22 cellular contexts compared by ENCODE assay signal in the genomic region with DNA sequence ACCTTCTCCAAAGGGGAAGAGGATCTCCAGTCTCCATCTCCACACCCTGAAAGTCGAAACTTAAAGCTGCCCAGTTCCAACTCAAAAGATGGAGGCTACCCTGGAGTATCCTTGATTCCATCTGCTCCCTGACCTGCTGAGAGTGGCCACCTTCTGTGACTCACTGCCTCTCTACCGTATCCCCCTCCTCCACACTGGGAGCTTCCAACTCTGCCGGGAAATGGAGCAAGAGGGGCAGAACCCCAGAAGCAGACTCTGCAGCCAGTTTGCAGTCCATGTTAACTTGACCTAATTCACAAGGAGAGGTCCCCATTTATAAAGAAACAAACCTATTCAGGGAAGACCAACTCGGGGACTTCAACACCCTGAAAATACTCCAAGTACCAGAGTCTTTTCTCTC. TPM values are rescaled to one million over a fixed set of nuclear protein-coding genes. Genes with fewer than 3 reads are reported as not detected.
DNase-seq lines count a peak whose midpoint lies in the region; ATAC-seq, FAIRE-seq and TF ChIP-seq lines count a peak whose summit lies in the region.
"Had no signal": no experiment of that assay in that cellular context is flagged by ENCODE, and none has a peak within 500 bp of the region (broad histone marks: within the 10 kb centered on the region; RNA-seq: fewer than 3 reads in every experiment).

No MANE protein-coding gene starts in this region.

- H3K4me2 ChIP-seq in Loucy (ENCODE audit: low read depth, low read length, poor library complexity, severe bottlenecking): no peak overlapping the region
- no peak overlapping the region; the same call in 1 of the 2 replicates for H3K4me2 ChIP-seq in K562 (ENCODE audit: insufficient read depth, low read length)
- H3K4me2 ChIP-seq: SK-N-SH had no signal

- no peaks in the 10 kb centered on the region for H3K36me3 Mint-ChIP-seq in activated naive CD4-positive, alpha-beta T cell treated with anti-CD3 and anti-CD28 coated beads, Interleukin-2, amount 10 ng/mL, durations not matched to agents 7 days and 5 days

- H3K27me3 ChIP-seq in Loucy (ENCODE audit: insufficient read depth, low read length, poor library complexity, severe bottlenecking) (no peaks in the 10 kb centered on the region), K562 (ENCODE audit: control insufficient read depth in 2 of 2, insufficient read depth in 2 of 2, low read length in 2 of 2) (no peaks in the 10 kb centered on the region), layer of hippocampus (ENCODE audit: control insufficient read depth, insufficient read depth, low read length) (no peaks in the 10 kb centered on the region)

- no peaks in the 10 kb centered on the region for H4K20me1 ChIP-seq in Loucy (ENCODE audit: insufficient read depth, low read length, poor library complexity, severe bottlenecking)
- H4K20me1 ChIP-seq in K562 (replicated peaks; ENCODE audit: control insufficient read depth, insufficient read depth, low read length): no peaks in the 10 kb centered on the region

- H3K9me2 ChIP-seq in Loucy (replicated peaks; ENCODE audit: low read depth, low read length): no peaks in the 10 kb centered on the region
- H3K9me2 ChIP-seq: SK-N-SH had no signal

- BruUV-seq in K562 (replicated peaks; lab: Mats Ljungman, UMichigan): no TSS peak

- no peak for TF ChIP-seq EP300 in K562 (IDR thresholded peaks at IDR 0.05; ENCODE audit: low read length)

- H3K9ac ChIP-seq in Loucy (ENCODE audit: low read depth, low read length, poor library complexity, severe bottlenecking) (no peak overlapping the region), K562 (ENCODE audit: insufficient read depth in 1 of 2, low read depth in 2 of 2, low read length in 2 of 2) (no peak overlapping the region)
- H3K9ac ChIP-seq: SK-N-SH had no signal

- H3K9me1 ChIP-seq in K562 (ENCODE audit: control insufficient read depth, insufficient read depth, low read length): no peaks in the 10 kb centered on the region

- H3K4me1 ChIP-seq in Loucy (ENCODE audit: insufficient read depth, low read length, poor library complexity, severe bottlenecking) (peaks cover 9% of the 10 kb centered on the region), K562 (replicated peaks in 1 of 2; ENCODE audit: control insufficient read depth in 2 of 2, insufficient read depth in 2 of 2, low read length in 2 of 2) (peaks cover 14 to 33% of the 10 kb centered on the region in 2 experiments)

- DNase-seq in K562 (ENCODE audit: extremely low read depth in 1 of 4, low spot score in 3 of 4) (no peak), putamen (ENCODE audit: low spot score) (peak; percentile 60), DMS79 (lab: John Stamatoyannopoulos, UW) (no peak)
- no peak for DNase-seq in stimulated activated CD4-positive, alpha-beta T cell treated with anti-CD3 and anti-CD28 coated beads, Interleukin-4, amount 100 ng/mL, for 1 hour
- no peak for DNase-seq in activated naive CD4-positive, alpha-beta T cell treated with anti-CD3 and anti-CD28 coated beads, Interleukin-2, amount 10 ng/mL, durations not matched to agents 7 days and 5 days
- DNase-seq: ACHN, AML-193, COR-L47, KBM-7, NCI-H1417, NCI-H187 treated with DMSO at 0.1 percent for 48 hours, NCI-H2227 treated with DMSO at 0.1 percent for 48 hours, NCI-H510A treated with DMSO at 0.1 percent for 48 hours, NCI-H82, RPMI8226, SHP77 treated with DMSO at 0.1 percent for 48 hours, SK-N-SH had no signal

- TF ChIP-seq CTCF in Loucy (conservative IDR thresholded peaks at IDR 0.05; ENCODE audit: low read length) (no peak), K562 (IDR thresholded peaks at IDR 0.05 in 2 of 3, conservative IDR thresholded peaks at IDR 0.05 in 1 of 3; ENCODE audit: insufficient read depth in 2 of 3, low read depth in 1 of 3, low read length in 3 of 3) (no peak)

- no peaks in the 10 kb centered on the region for H3F3A ChIP-seq in Loucy (ENCODE audit: low read depth)

- no peak overlapping the region for H3K4me3 Mint-ChIP-seq in activated naive CD4-positive, alpha-beta T cell treated with anti-CD3 and anti-CD28 coated beads, Interleukin-2, amount 10 ng/mL, durations not matched to agents 7 days and 5 days

- H3K79me2 ChIP-seq in Loucy (ENCODE audit: insufficient read depth, low read length) (no peaks in the 10 kb centered on the region), K562 (ENCODE audit: control insufficient read depth, insufficient read depth, low read length) (no peaks in the 10 kb centered on the region)

- H2AFZ ChIP-seq in Loucy (ENCODE audit: low read length) (peak overlapping the region; percentile 8; the same call in 1 of the 2 replicates), K562 (ENCODE audit: low read depth, low read length) (peak overlapping the region; percentile 79)

- no peaks in the 10 kb centered on the region for H3K9me3 Mint-ChIP-seq in activated naive CD4-positive, alpha-beta T cell treated with anti-CD3 and anti-CD28 coated beads, Interleukin-2, amount 10 ng/mL, durations not matched to agents 7 days and 5 days

- FAIRE-seq in K562 (lab: Jason Lieb, UNC): no peak
- FAIRE-seq: GM12878, H1 had no signal

- WGBS in K562 (ENCODE audit: insufficient coverage, low coverage, missing lambda C conversion rate): 30% methylated on average over 4 of the region's 4 CpGs

- no peak overlapping the region for H3K27ac Mint-ChIP-seq in activated naive CD4-positive, alpha-beta T cell treated with anti-CD3 and anti-CD28 coated beads, Interleukin-2, amount 10 ng/mL, durations not matched to agents 7 days and 5 days

- in situ Hi-C loops in K562 (cut with MboI): no loop called here

- TF ChIP-seq POLR2A in K562 (conservative IDR thresholded peaks at IDR 0.05): no peak

- H3K4me1 Mint-ChIP-seq in activated naive CD4-positive, alpha-beta T cell treated with anti-CD3 and anti-CD28 coated beads, Interleukin-2, amount 10 ng/mL, durations not matched to agents 7 days and 5 days: no peaks in the 10 kb centered on the region

- POLR2A ChIA-PET in K562 (lab: Yijun Ruan, JAX): no interaction called here

- peaks cover 21% of the 10 kb centered on the region for H3K27me3 Mint-ChIP-seq in activated naive CD4-positive, alpha-beta T cell treated with anti-CD3 and anti-CD28 coated beads, Interleukin-2, amount 10 ng/mL, durations not matched to agents 7 days and 5 days

- intact Hi-C loops in K562 (cut with micrococcal nuclease): no loop called here

- no peak for TF ChIP-seq RAD21 in K562 (CRISPR knock-in tag; conservative IDR thresholded peaks at IDR 0.05 in 1 of 2, IDR thresholded peaks at IDR 0.05 in 1 of 2)

- H3K9me3 ChIP-seq in Loucy (ENCODE audit: insufficient read depth, low read depth, low read length) (no peaks in the 10 kb centered on the region), K562 (replicated peaks; ENCODE audit: control insufficient read depth, insufficient read depth, low read depth, low read length) (no peaks in the 10 kb centered on the region)
- H3K9me3 ChIP-seq: SK-N-SH had no signal

- peak; percentile 25; the same call in 1 of the 3 replicates for ATAC-seq in K562
- ATAC-seq: GM12878 had no signal

- H3K36me3 ChIP-seq in Loucy (ENCODE audit: insufficient read depth, low read length) (no peaks in the 10 kb centered on the region), K562 (ENCODE audit: control insufficient read depth, insufficient read depth, low read length) (no peaks in the 10 kb centered on the region)

- CTCF ChIA-PET in K562 (lab: Yijun Ruan, JAX; ENCODE audit: low intra/inter-chr PET ratio): no interaction called here
- CTCF ChIA-PET in activated naive CD4-positive, alpha-beta T cell treated with anti-CD3 and anti-CD28 coated beads, Interleukin-2, amount 10 ng/mL, durations not matched to agents 7 days and 5 days (lab: Charles Lee): interaction anchor here (1.5 kb wide), 1 partner anchor 59 kb away, joined by 5 read pairs; no protein-coding TSS in a partner anchor

- H3K4me3 ChIP-seq in Loucy (ENCODE audit: low read length, poor library complexity, severe bottlenecking) (no peak overlapping the region), K562 (no peak overlapping the region)
- H3K4me3 ChIP-seq: GM12878 had no signal

- H3K27ac ChIP-seq in K562 (ENCODE audit: extremely low read depth, low read depth, low read length) (no peak overlapping the region), layer of hippocampus (ENCODE audit: low read depth, low read length) (peak overlapping the region; percentile 64)

RNA-seq across cellular contexts. Expression of a gene that starts 22.0 kb away (rescaled TPM):
- total RNA-seq in K562 (2011; cell fraction: chromatin; rRNA removed; ENCODE audit: low replicate concordance): 0.07 and 0.23 TPM in 2 replicates
- 0.17 and 0.26 TPM in 2 replicates for total RNA-seq in K562 (2011; cell fraction: nucleolus; rRNA removed)
- 0.15 TPM in 2 replicates for total RNA-seq in K562 (2011; cell fraction: nucleoplasm; rRNA removed)
- 0.04 TPM in 1 of 2 replicates, not detected in the other for total RNA-seq in K562 (2014; rRNA removed)
- 0.07 and 0.22 TPM in 2 replicates for total RNA-seq in K562 (2014; rRNA removed; fragmentation: Illumina TruSeq; extraction: Trizol)
- total RNA-seq in K562 (2015; rRNA removed; fragmentation: Illumina TruSeq; extraction: Trizol): 0.08 and 0.11 TPM in 2 replicates
- total RNA-seq in K562 (2021): 0.22 and 0.27 TPM in 2 replicates
- 0.11 and 0.14 TPM in 2 replicates for polyA plus RNA-seq in K562 (2011; rRNA removed)
- polyA plus RNA-seq in K562 (2011; cell fraction: cytosol; rRNA removed): 0.10 and 0.16 TPM in 2 replicates
- 0.10 TPM in 2 replicates for polyA plus RNA-seq in K562 (2011; cell fraction: nucleus; rRNA removed)
- 0.08 and 0.15 TPM in 2 replicates for polyA plus RNA-seq in K562 (2012)
- 0.07 and 0.10 TPM in 2 replicates for polyA plus RNA-seq in K562 (2014; fragmentation: Illumina TruSeq; extraction: Trizol)
- under 1 TPM; 0.01 TPM for polyA plus RNA-seq in K562 (2014; fragmentation: Nextera tagmentation; extraction: Ambion mirVana)
- polyA plus RNA-seq in K562 (2014; rRNA removed): 0.01 TPM in 1 of 2 replicates, not detected in the other
- polyA minus RNA-seq in K562 (2011; rRNA and poly(A)+ RNA removed): 0.07 and 0.45 TPM in 2 replicates
- polyA minus RNA-seq in K562 (2011; cell fraction: cytosol; rRNA and poly(A)+ RNA removed): not detected in 2 replicates
- under 0.01 and 0.11 TPM in 2 replicates for polyA minus RNA-seq in K562 (2011; cell fraction: nucleus; rRNA and poly(A)+ RNA removed)
- total RNA-seq: Daoy had no signal

RNA-seq across cellular contexts. Expression of a gene that starts 35.5 kb away (rescaled TPM):
- 35.7 and 76.5 TPM in 2 replicates for total RNA-seq in K562 (2011; cell fraction: chromatin; rRNA removed; ENCODE audit: low replicate concordance)
- total RNA-seq in K562 (2011; cell fraction: nucleolus; rRNA removed): 13.2 and 17.0 TPM in 2 replicates
- total RNA-seq in K562 (2011; cell fraction: nucleoplasm; rRNA removed): 24.9 and 31.0 TPM in 2 replicates
- 52.4 and 56.1 TPM in 2 replicates for total RNA-seq in K562 (2014; rRNA removed)
- total RNA-seq in K562 (2014; rRNA removed; fragmentation: Illumina TruSeq; extraction: Trizol): 51.9 and 61.2 TPM in 2 replicates
- 34.7 and 42.2 TPM in 2 replicates for total RNA-seq in K562 (2015; rRNA removed; fragmentation: Illumina TruSeq; extraction: Trizol)
- total RNA-seq in K562 (2021): 52.7 and 57.9 TPM in 2 replicates
- polyA plus RNA-seq in K562 (2011; rRNA removed): 17.6 and 27.3 TPM in 2 replicates
- 8.8 and 10.4 TPM in 2 replicates for polyA plus RNA-seq in K562 (2011; cell fraction: cytosol; rRNA removed)
- polyA plus RNA-seq in K562 (2011; cell fraction: nucleus; rRNA removed): 9.5 and 11.5 TPM in 2 replicates
- polyA plus RNA-seq in K562 (2012): 33.8 and 38.2 TPM in 2 replicates
- 74.3 and 79.3 TPM in 2 replicates for polyA plus RNA-seq in K562 (2014; fragmentation: Illumina TruSeq; extraction: Trizol)
- 10 to 100 TPM; 25.4 to 38.3 TPM for polyA plus RNA-seq in K562 (2014; fragmentation: Nextera tagmentation; extraction: Ambion mirVana)
- 47.3 and 49.7 TPM in 2 replicates for polyA plus RNA-seq in K562 (2014; rRNA removed)
- 38.7 and 48.2 TPM in 2 replicates for polyA minus RNA-seq in K562 (2011; rRNA and poly(A)+ RNA removed)
- 20.4 and 24.3 TPM in 2 replicates for polyA minus RNA-seq in K562 (2011; cell fraction: cytosol; rRNA and poly(A)+ RNA removed)
- polyA minus RNA-seq in K562 (2011; cell fraction: nucleus; rRNA and poly(A)+ RNA removed): 10.6 and 23.2 TPM in 2 replicates
